ENCODE assay signal across 17 cellular contexts in the genomic region with DNA sequence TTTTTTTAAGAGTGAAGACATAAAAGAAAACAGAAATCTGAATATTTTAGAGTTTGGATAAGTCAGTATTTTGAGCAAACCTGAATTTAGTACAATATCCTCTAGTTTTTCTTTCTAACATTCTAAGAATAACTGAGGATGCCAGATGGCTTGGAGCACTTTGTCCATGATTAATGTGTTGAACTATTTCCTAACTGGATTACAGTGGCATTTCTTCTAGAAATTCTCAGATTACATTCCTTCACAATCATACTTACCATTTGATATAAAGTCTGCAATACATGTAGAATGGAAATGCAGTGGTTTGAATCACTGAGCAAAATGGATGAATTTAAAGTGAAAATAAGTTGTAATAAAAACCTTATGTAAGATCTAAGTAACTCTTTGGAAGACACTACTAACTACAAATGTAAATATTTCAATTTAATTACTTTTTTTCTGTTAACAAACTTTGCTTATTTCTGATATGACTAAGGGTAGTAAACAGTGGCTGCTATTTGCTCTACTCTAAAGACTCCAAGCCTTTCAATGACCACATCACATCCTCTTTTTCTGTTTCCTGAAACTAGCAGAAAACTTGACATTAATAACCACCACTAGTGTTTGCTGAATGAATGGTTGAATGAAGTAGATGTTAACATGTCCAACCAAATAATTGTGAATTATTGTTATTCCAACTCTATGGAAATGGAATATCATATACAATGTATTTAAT.
DNase-seq lines count a peak whose midpoint lies in the region; ATAC-seq and TF ChIP-seq lines count a peak whose summit lies in the region.
"Had no signal": no experiment of that assay in that cellular context is flagged by ENCODE, and none has a peak within 500 bp of the region (broad histone marks: within the 10 kb centered on the region; RNA-seq: fewer than 3 reads in every experiment).

No MANE protein-coding gene starts in this region.

- H3K36me3 ChIP-seq in adipocyte (ENCODE audit: control insufficient read depth, insufficient read depth, low read length, severe bottlenecking), result no peaks in the 10 kb centered on the region
- H3K36me3 ChIP-seq: SJCRH30 had no signal

- POLR2A ChIA-PET in AG04449 (lab: Yijun Ruan, JAX), result no interaction called here

- no peak overlapping the region for H3K9ac ChIP-seq in adipocyte (ENCODE audit: low read length)

- no peaks in the 10 kb centered on the region for H3K27me3 ChIP-seq in adipocyte (replicated peaks; ENCODE audit: control insufficient read depth, insufficient read depth, low read length)
- H3K27me3 ChIP-seq: SJCRH30 had no signal

- CTCF ChIA-PET in AG04449 (lab: Yijun Ruan, JAX), result no interaction called here

- no peak overlapping the region for H3K4me3 ChIP-seq in AG04449 (ENCODE audit: low read depth, low read length)
- peak overlapping the region; percentile 9 for H3K4me3 ChIP-seq in adipocyte (ENCODE audit: low read length)
- no peak overlapping the region for H3K4me3 ChIP-seq in fibroblast of pulmonary artery (replicated peaks; ENCODE audit: low read depth, low read length)
- H3K4me3 ChIP-seq: A549, SJCRH30 had no signal

- no peaks in the 10 kb centered on the region for H3K9me3 ChIP-seq in adipocyte (ENCODE audit: control insufficient read depth, low read length)
- H3K9me3 ChIP-seq: A549, SJCRH30 had no signal

- peaks cover 18% of the 10 kb centered on the region for H3K4me1 ChIP-seq in adipocyte (ENCODE audit: control insufficient read depth, insufficient read depth, low read length)
- H3K4me1 ChIP-seq: A549 had no signal

- peak; percentile 51 for ATAC-seq in GM19463 (IDR thresholded peaks at IDR 0.05; ENCODE audit: unreplicated experiment)
- ATAC-seq: A549, sciatic nerve had no signal

- TF ChIP-seq CTCF in AG04449 (IDR thresholded peaks at IDR 0.05; ENCODE audit: insufficient read depth, low read length, missing control alignments), result no peak
- TF ChIP-seq CTCF in fibroblast of pulmonary artery (IDR thresholded peaks at IDR 0.05; ENCODE audit: low read length, missing control alignments), result no peak

- DNase-seq in AG04449 (ENCODE audit: low read depth, low spot score) (peak; percentile 42), adipocyte (ENCODE audit: low read depth) (peak; percentile 90), fibroblast of pulmonary artery (ENCODE audit: low read depth) (peak; percentile 68), cerebellar cortex (ENCODE audit: low spot score) (no peak), T-helper 9 cell (no peak), kidney tubule cell (ENCODE audit: low spot score) (no peak)
- DNase-seq in NK-92 treated with Interleukin-12 subunit alpha and Interleukin-12 subunit beta, amount 100 ng/mL, for 24 hours (lab: John Stamatoyannopoulos, UW), result no peak
- DNase-seq: activated CD4-positive, alpha-beta T cell treated with anti-CD3 and anti-CD28 coated beads, Interleukin-2, amount 10 ng/mL, durations not matched to agents 7 days and 5 days; GF-D8; kidney; MV-4-11; NCI-H2081 treated with DMSO at 0.1 percent for 48 hours; SJCRH30; substantia nigra had no signal

Comparison
In these comparisons a context has a peak if more than half of its experiments do, and no peak if none do; other contexts are left out.
1. DNase-seq: peak in AG04449 (single experiment), adipocyte (single experiment) and fibroblast of pulmonary artery (single experiment); none in cerebellar cortex (single experiment), T-helper 9 cell (single experiment), kidney tubule cell (single experiment) and NK-92 treated with Interleukin-12 subunit alpha and Interleukin-12 subunit beta, amount 100 ng/mL, for 24 hours (single experiment).